Comparison of ENCODE assay signal across 8 cellular contexts in genomic region chr15:63610209-63610841, GRCh38. TPM values are rescaled to one million over a fixed set of nuclear protein-coding genes. Genes with fewer than 3 reads are reported as not detected.
A peak's percentile ranks its signal among the peaks of the same experiment; 100 is the strongest.
DNase-seq lines count a peak whose midpoint lies in the region; ATAC-seq and TF ChIP-seq lines count a peak whose summit lies in the region.

No MANE protein-coding gene starts in this region.

- peaks cover 34% of the 10 kb centered on the region for H3K36me3 ChIP-seq in MG63
- peaks cover 37% of the 10 kb centered on the region for H3K36me3 ChIP-seq in osteoblast (ENCODE audit: insufficient read depth, low read length)
- H3K36me3 ChIP-seq in tibial artery: peaks cover 13 to 87% (median 48%) of the 10 kb centered on the region in 3 donors

- peak overlapping the region; percentile 33 for H3K27ac ChIP-seq in osteoblast (ENCODE audit: low read depth, low read length)
- H3K27ac ChIP-seq in tibial artery: peak overlapping the region; percentile 58 to 68

- H3K9me3 ChIP-seq in MG63 (no peaks in the 10 kb centered on the region), osteoblast (ENCODE audit: low read depth, low read length) (no peaks in the 10 kb centered on the region), tibial artery (no peaks in the 10 kb centered on the region)

- H3K27me3 ChIP-seq in MG63 (no peaks in the 10 kb centered on the region), osteoblast (ENCODE audit: insufficient read depth, low read length) (no peaks in the 10 kb centered on the region), tibial artery (no peaks in the 10 kb centered on the region)

- H2AFZ ChIP-seq in osteoblast (ENCODE audit: low read length): peak overlapping the region; percentile 59

- intact Hi-C loops in tibial artery (cut with DNase I; ENCODE audit: low total_unique reads): no loop called here

- no peaks in the 10 kb centered on the region for H3K79me2 ChIP-seq in osteoblast (ENCODE audit: insufficient read depth, low read length)

- H3K4me1 ChIP-seq in osteoblast (ENCODE audit: insufficient read depth, low read length) (peaks cover 13% of the 10 kb centered on the region), tibial artery (peaks cover 0 to 30% (median 16%) of the 10 kb centered on the region in 4 donors)

- TF ChIP-seq CTCF in osteoblast (IDR thresholded peaks at IDR 0.05; ENCODE audit: extremely low read depth, low read depth, low read length) (peak; percentile 85), tibial artery (IDR thresholded peaks at IDR 0.05) (peak; percentile 70 to 73)

- H3K4me3 ChIP-seq in MG63 (no peak overlapping the region), osteoblast (ENCODE audit: insufficient read depth, low read length) (no peak overlapping the region), tibial artery (no peak overlapping the region)

- peak; percentile 65 for ATAC-seq in GM21423 (IDR thresholded peaks at IDR 0.05; ENCODE audit: unreplicated experiment)

- DNase-seq in COLO668 (lab: John Stamatoyannopoulos, UW; ENCODE audit: unreplicated experiment) (peak; percentile 65), MG63 (peak; percentile 69), SIG-M5 treated with dmso at 0.1 percent for 504 hours (lab: John Stamatoyannopoulos, UW; ENCODE audit: unreplicated experiment) (peak; percentile 87), germinal center (ENCODE audit: low spot score) (peak; percentile 79), osteoblast (ENCODE audit: insufficient read length, low spot score, missing footprints) (peak; percentile 96), tibial artery (peak; percentile 78 to 83)
- peak; percentile 75 for DNase-seq in activated naive CD4-positive, alpha-beta T cell treated with anti-CD3 and anti-CD28 coated beads, Interleukin-2, amount 50 U/mL, for 16 hours

- no peaks in the 10 kb centered on the region for H4K20me1 ChIP-seq in osteoblast (ENCODE audit: insufficient read depth, low read length)

- peak overlapping the region; percentile 47 for H3K4me2 ChIP-seq in osteoblast (ENCODE audit: insufficient read depth, low read length)

RNA-seq across cellular contexts. Expression of gene FBXL22, which starts 13.1 kb away (rescaled TPM):
- total RNA-seq in MG63 (2014; rRNA removed; shearing (Covaris generic); ENCODE audit: low replicate concordance): not detected in 2 replicates
- total RNA-seq in osteoblast: 0.59 and 1.8 TPM in 2 replicates
